ENCODE assay signal across 22 cellular contexts in the genomic region with DNA sequence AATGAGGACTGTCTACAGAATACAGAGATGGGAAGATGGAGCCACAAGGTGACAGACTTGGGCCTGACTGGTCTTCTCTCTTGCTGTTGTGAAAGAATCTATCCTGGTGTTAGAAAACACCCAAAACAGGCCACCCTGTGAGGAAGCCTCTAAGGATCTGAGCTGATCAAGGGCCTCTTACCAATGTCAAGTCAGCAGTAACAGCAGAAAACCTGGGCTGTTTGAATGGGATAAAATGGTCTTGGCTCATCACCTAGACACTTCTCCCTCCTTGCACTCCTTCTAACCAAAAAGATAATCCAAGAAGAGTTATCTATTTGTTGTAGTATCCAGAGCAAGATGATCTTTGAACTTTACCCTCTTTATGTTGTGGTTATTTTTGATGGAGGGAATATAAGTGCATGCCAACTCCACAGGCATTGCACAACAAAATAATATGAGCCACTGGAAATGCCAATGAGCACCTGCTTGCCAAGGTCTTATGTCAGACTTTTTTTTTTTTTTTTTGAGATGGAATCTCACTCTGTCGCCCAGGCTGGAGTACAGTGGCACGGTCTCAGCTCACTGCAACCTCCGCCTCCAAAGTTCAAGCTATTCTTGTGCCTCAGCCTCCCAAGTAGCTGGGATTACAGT.
"Had no signal": no experiment of that assay in that cellular context is flagged by ENCODE, and none has a peak within 500 bp of the region (broad histone marks: within the 10 kb centered on the region; RNA-seq: fewer than 3 reads in every experiment).

No MANE protein-coding gene starts in this region.

- H3K27ac ChIP-seq: dorsolateral prefrontal cortex, epithelial cell of prostate, left lung, thoracic aorta, upper lobe of right lung had no signal

- ATAC-seq: activated CD8-positive, alpha-beta T cell treated with anti-CD3 and anti-CD28 coated beads for 36 hours; left lung; stimulated activated effector memory CD8-positive, alpha-beta T cell treated with anti-CD3 and anti-CD28 coated beads, Interleukin-12 subunit alpha, Interleukin-12 subunit beta, amount 100 ng/mL, for 72 hours; upper lobe of right lung had no signal

- H3K36me3 ChIP-seq: left lung, thoracic aorta, upper lobe of right lung had no signal

- H3K4me3 ChIP-seq: dorsolateral prefrontal cortex, left lung, thoracic aorta, upper lobe of right lung had no signal

- DNase-seq: activated CD4-positive, alpha-beta T cell treated with anti-CD3 and anti-CD28 coated beads for 48 hours; activated CD4-positive, CD25-positive, alpha-beta regulatory T cell; activated CD8-positive, alpha-beta T cell treated with anti-CD3 and anti-CD28 coated beads for 36 hours; activated naive CD4-positive, alpha-beta T cell treated with Interleukin-2 at 50 U/mL for 16 hours; activated T-cell treated with anti-CD3 and anti-CD28 coated beads, Interleukin-2, amount 50 U/mL, for 24 hours; anterior cingulate cortex; central memory CD4-positive, alpha-beta T cell; dorsolateral prefrontal cortex; kidney; left lung; nephron progenitor cell; nucleus accumbens; posterior cingulate gyrus; retina; stimulated activated CD4-positive, alpha-beta T cell treated with anti-CD3 and anti-CD28 coated beads, Interleukin-4, amount 100 ng/mL, for 24 hours; upper lobe of right lung had no signal

- H3K27me3 ChIP-seq: dorsolateral prefrontal cortex, left lung, upper lobe of right lung had no signal

- H3K9me3 ChIP-seq: left lung, thoracic aorta, upper lobe of right lung had no signal

- FAIRE-seq: colon, frontal cortex, kidney, TTC549 had no signal
